ENCODE assay signal across 27 cellular contexts in genomic region chr2:170365686-170366085, GRCh38.
"Had no signal": no experiment of that assay in that cellular context is flagged by ENCODE, and none has a peak within 500 bp of the region (broad histone marks: within the 10 kb centered on the region; RNA-seq: fewer than 3 reads in every experiment).

No MANE protein-coding gene starts in this region.

- H3K27ac ChIP-seq: left ventricle myocardium inferior, pancreas, prostate gland, skin epidermis, suprapubic skin, thoracic aorta, tibial artery, uterus had no signal

- H3K36me3 Mint-ChIP-seq: naive thymus-derived CD8-positive, alpha-beta T cell; stimulated activated effector memory CD8-positive, alpha-beta T cell treated with anti-CD3 and anti-CD28 coated beads, Interleukin-12 subunit alpha, Interleukin-12 subunit beta, amount 100 ng/mL, for 72 hours had no signal

- H3K9me3 Mint-ChIP-seq: naive thymus-derived CD8-positive, alpha-beta T cell; nephron; neural crest cell; stimulated activated effector memory CD8-positive, alpha-beta T cell treated with anti-CD3 and anti-CD28 coated beads, Interleukin-12 subunit alpha, Interleukin-12 subunit beta, amount 100 ng/mL, for 72 hours; stimulated activated naive CD8-positive, alpha-beta T cell treated with anti-CD3 and anti-CD28 coated beads, Interleukin-15, Interleukin-2, amounts not matched to agents 100 ng/mL and 50 ng/mL, for 24 hours had no signal

- H3K4me3 Mint-ChIP-seq: naive thymus-derived CD8-positive, alpha-beta T cell; nephron; neural crest cell; stimulated activated effector memory CD8-positive, alpha-beta T cell treated with anti-CD3 and anti-CD28 coated beads, Interleukin-12 subunit alpha, Interleukin-12 subunit beta, amount 100 ng/mL, for 72 hours; stimulated activated naive CD8-positive, alpha-beta T cell treated with anti-CD3 and anti-CD28 coated beads, Interleukin-15, Interleukin-2, amounts not matched to agents 100 ng/mL and 50 ng/mL, for 24 hours had no signal

- H3K4me1 Mint-ChIP-seq: nephron had no signal

- H3K4me1 ChIP-seq: left ventricle myocardium inferior, pancreas, prostate gland, suprapubic skin, tibial artery, uterus had no signal

- H3K4me3 ChIP-seq: left ventricle myocardium inferior, lung, pancreas, prostate gland, skin epidermis, suprapubic skin, thoracic aorta, tibial artery, uterus had no signal

- H3K27ac Mint-ChIP-seq: naive thymus-derived CD8-positive, alpha-beta T cell; nephron; stimulated activated effector memory CD8-positive, alpha-beta T cell treated with anti-CD3 and anti-CD28 coated beads, Interleukin-12 subunit alpha, Interleukin-12 subunit beta, amount 100 ng/mL, for 72 hours; stimulated activated naive CD8-positive, alpha-beta T cell treated with anti-CD3 and anti-CD28 coated beads, Interleukin-15, Interleukin-2, amounts not matched to agents 100 ng/mL and 50 ng/mL, for 24 hours had no signal

- ATAC-seq: naive thymus-derived CD8-positive, alpha-beta T cell; pancreas; right cardiac atrium; sciatic nerve; stimulated activated effector memory CD8-positive, alpha-beta T cell treated with anti-CD3 and anti-CD28 coated beads, Interleukin-12 subunit alpha, Interleukin-12 subunit beta, amount 100 ng/mL, for 72 hours had no signal

- DNase-seq: islet precursor cell; left ventricle myocardium inferior; midbrain; naive thymus-derived CD8-positive, alpha-beta T cell; nucleus accumbens; pancreas; posterior cingulate gyrus; retina; right cardiac atrium; stimulated activated CD4-positive, alpha-beta T cell treated with anti-CD3 and anti-CD28 coated beads, Interleukin-12 subunit alpha, Interleukin-12 subunit beta, amount 100 ng/mL, for 4 hours; stimulated activated CD4-positive, alpha-beta T cell treated with anti-CD3 and anti-CD28 coated beads, Interleukin-15, amount 100 ng/mL, for 24 hours; stimulated activated CD4-positive, alpha-beta T cell treated with anti-CD3 and anti-CD28 coated beads, Interleukin-2, amount 100 ng/mL, for 24 hours; stimulated activated CD4-positive, alpha-beta T cell treated with anti-CD3 and anti-CD28 coated beads, Interleukin-4, amount 100 ng/mL, for 1 hour; stimulated activated naive CD4-positive, alpha-beta T cell; tibial artery; trophoblast cell; uterus had no signal

- H3K36me3 ChIP-seq: left ventricle myocardium inferior, pancreas, prostate gland, suprapubic skin, thoracic aorta, tibial artery, uterus had no signal
